In genomic region chr10:88944813-88945212, GRCh38 we compare ENCODE assay signal across 1 cellular context.
TF ChIP-seq lines count a peak whose summit lies in the region.

No MANE protein-coding gene starts in this region.

TF ChIP-seq in GM12878, 131 proteins besides CTCF, POLR2A, EP300 and RAD21 (continued from another document and continues in another):
- TF ChIP-seq SMAD1 (IDR thresholded peaks at IDR 0.05; ENCODE audit: low read depth, partially characterized antibody) (no peak), ZNF207 (IDR thresholded peaks at IDR 0.05; ENCODE audit: borderline replicate concordance) (no peak), EZH2 (IDR thresholded peaks at IDR 0.05; ENCODE audit: borderline replicate concordance, control insufficient read depth, low read depth, low read length) (no peak), POU2F2 (IDR thresholded peaks at IDR 0.05; ENCODE audit: borderline replicate concordance, low read depth, low read length) (no peak), BHLHE40 (IDR thresholded peaks at IDR 0.05; ENCODE audit: borderline replicate concordance in 1 of 2, low read depth in 2 of 2, low read length in 1 of 2) (no peak), ASH2L (IDR thresholded peaks at IDR 0.05; ENCODE audit: borderline replicate concordance, low read depth) (no peak), ZSCAN29 (IDR thresholded peaks at IDR 0.05) (no peak), IRF3 (IDR thresholded peaks at IDR 0.05) (no peak), CHD4 (IDR thresholded peaks at IDR 0.05) (no peak), CHD2 (IDR thresholded peaks at IDR 0.05; ENCODE audit: borderline replicate concordance, low read depth, low read length) (no peak), PBX3 (IDR thresholded peaks at IDR 0.05; ENCODE audit: insufficient replicate concordance, low read depth, low read length) (no peak), RELA (IDR thresholded peaks at IDR 0.05; ENCODE audit: borderline replicate concordance, partially characterized antibody) (no peak), CEBPB (IDR thresholded peaks at IDR 0.05; ENCODE audit: borderline replicate concordance in 1 of 2, low read depth in 2 of 2, low read length in 2 of 2) (no peak), E4F1 (IDR thresholded peaks at IDR 0.05; ENCODE audit: borderline replicate concordance, partially characterized antibody) (no peak), LARP7 (IDR thresholded peaks at IDR 0.05) (no peak), PAX5 (IDR thresholded peaks at IDR 0.05; ENCODE audit: borderline replicate concordance, low read depth, low read length) (no peak), FOS (IDR thresholded peaks at IDR 0.05; ENCODE audit: borderline replicate concordance, extremely low read depth, insufficient read length) (no peak), ELK1 (IDR thresholded peaks at IDR 0.05; ENCODE audit: low read depth, low read length) (no peak), ZBTB40 (IDR thresholded peaks at IDR 0.05; ENCODE audit: borderline replicate concordance) (no peak; the same call in 1 of the 2 replicates), ESRRA (IDR thresholded peaks at IDR 0.05; ENCODE audit: low read length) (no peak), RCOR1 (conservative IDR thresholded peaks at IDR 0.05; ENCODE audit: low read depth, low read length) (no peak), FOXM1 (IDR thresholded peaks at IDR 0.05; ENCODE audit: low read depth, low read length) (0 out of 2 replicates have a peak, but pooled peaks have one; percentile 34), RELB (IDR thresholded peaks at IDR 0.05; ENCODE audit: low read depth) (no peak), ZBTB33 (IDR thresholded peaks at IDR 0.05) (no peak), CREB1 (IDR thresholded peaks at IDR 0.05; ENCODE audit: low read depth) (no peak), POLR2AphosphoS5 (IDR thresholded peaks at IDR 0.05; ENCODE audit: low read length) (no peak), ZNF384 (IDR thresholded peaks at IDR 0.05; ENCODE audit: borderline replicate concordance, low read depth, low read length) (no peak), NR2C2 (IDR thresholded peaks at IDR 0.05; ENCODE audit: borderline replicate concordance, control insufficient read depth, insufficient read length, low read depth) (no peak), NRF1 (conservative IDR thresholded peaks at IDR 0.05; ENCODE audit: low read depth, low read length) (no peak), IKZF2 (IDR thresholded peaks at IDR 0.05) (peak; percentile 68 to 81), KLF5 (IDR thresholded peaks at IDR 0.05; ENCODE audit: partially characterized antibody) (no peak), NBN (IDR thresholded peaks at IDR 0.05) (no peak), BACH1 (IDR thresholded peaks at IDR 0.05; ENCODE audit: borderline replicate concordance) (no peak), TCF3 (IDR thresholded peaks at IDR 0.05; ENCODE audit: borderline replicate concordance, insufficient read depth, low read depth, low read length) (no peak), ZNF592 (IDR thresholded peaks at IDR 0.05) (no peak), REST (IDR thresholded peaks at IDR 0.05; ENCODE audit: low read depth, low read length) (no peak), SIN3A (IDR thresholded peaks at IDR 0.05; ENCODE audit: low read depth, low read length) (no peak), SMARCA5 (IDR thresholded peaks at IDR 0.05) (no peak)
